Comparison of ENCODE assay signal across 8 cellular contexts in genomic region chr16:88452485-88453216, GRCh38. TPM values are rescaled to one million over a fixed set of nuclear protein-coding genes. Genes with fewer than 3 reads are reported as not detected.
DNase-seq lines count a peak whose midpoint lies in the region; ATAC-seq and TF ChIP-seq lines count a peak whose summit lies in the region.

No MANE protein-coding gene starts in this region.

- H3K27me3 Mint-ChIP-seq in activated CD4-positive, alpha-beta T cell treated with anti-CD3 and anti-CD28 coated beads for 36 hours: no peaks in the 10 kb centered on the region

- H3K9me3 Mint-ChIP-seq in activated CD4-positive, alpha-beta T cell treated with anti-CD3 and anti-CD28 coated beads for 36 hours (ENCODE audit: low read depth): no peaks in the 10 kb centered on the region

- POLR2A ChIA-PET in activated CD4-positive, alpha-beta T cell treated with anti-CD3 and anti-CD28 coated beads for 36 hours (lab: Charles Lee): interaction anchor here (0.5 to 1.0 kb wide), 3 partner anchors 83 to 1120 kb away, joined by 3 to 5 read pairs (median 3); partner anchors contain the start of gene ZC3H18

- intact Hi-C loops in activated CD4-positive, alpha-beta T cell treated with anti-CD3 and anti-CD28 coated beads for 36 hours (cut with DNase I, micrococcal nuclease): loop anchor here (1.0 to 10.0 kb wide), 25 partner anchors 82 to 1522 kb away; partner anchors contain the start of genes CYBA (in 2 of the 2), ZCCHC14 (in 2 of the 2), APRT (in 1 of the 2) and BANP (in 1 of the 2)

- no peaks in the 10 kb centered on the region for H3K36me3 Mint-ChIP-seq in activated CD4-positive, alpha-beta T cell treated with anti-CD3 and anti-CD28 coated beads for 36 hours (ENCODE audit: low read depth)

- DNase-seq in ACHN (peak; percentile 95), NCI-H2227 treated with DMSO at 0.1 percent for 48 hours (lab: John Stamatoyannopoulos, UW) (peak; percentile 82), choroid plexus epithelial cell (ENCODE audit: low read depth) (peak; percentile 96), kidney tubule cell (ENCODE audit: low spot score) (peak; percentile 95)
- DNase-seq in activated CD4-positive, alpha-beta T cell treated with anti-CD3 and anti-CD28 coated beads for 36 hours: peak; percentile 100
- peak; percentile 96 to 100 for DNase-seq in stimulated activated CD4-positive, alpha-beta T cell treated with anti-CD3 and anti-CD28 coated beads, Interleukin-15, amount 100 ng/mL, for 48 hours (ENCODE audit: low read depth in 2 of 2)

- H3K4me3 ChIP-seq in choroid plexus epithelial cell (ENCODE audit: low read depth, low read length): peak overlapping the region; percentile 71

- in situ Hi-C loops in ACHN (cut with HindIII; ENCODE audit: low pct_ligation_motif_present, low pct_unique_long_range_greater_than_20kb, low sequenced_read_pairs): no loop called here

- H3K4me3 Mint-ChIP-seq in activated CD4-positive, alpha-beta T cell treated with anti-CD3 and anti-CD28 coated beads for 36 hours: peak overlapping the region; percentile 74

- no peak for TF ChIP-seq CTCF in choroid plexus epithelial cell (conservative IDR thresholded peaks at IDR 0.05; ENCODE audit: low read depth, low read length)

- peaks cover 24% of the 10 kb centered on the region for H3K4me1 Mint-ChIP-seq in activated CD4-positive, alpha-beta T cell treated with anti-CD3 and anti-CD28 coated beads for 36 hours

- ATAC-seq in GM18868 (IDR thresholded peaks at IDR 0.05; ENCODE audit: unreplicated experiment) (peak; percentile 56), HG03108 (IDR thresholded peaks at IDR 0.05; ENCODE audit: unreplicated experiment) (peak; percentile 36)
- peak; percentile 68 for ATAC-seq in activated CD4-positive, alpha-beta T cell treated with anti-CD3 and anti-CD28 coated beads for 36 hours

- H3K27ac Mint-ChIP-seq in activated CD4-positive, alpha-beta T cell treated with anti-CD3 and anti-CD28 coated beads for 36 hours: peak overlapping the region; percentile 78

- CTCF ChIA-PET in activated CD4-positive, alpha-beta T cell treated with anti-CD3 and anti-CD28 coated beads for 36 hours (lab: Charles Lee): interaction anchor here (0.6 to 2.0 kb wide), 3 partner anchors 14 to 285 kb away, joined by 3 to 12 read pairs (median 3); no protein-coding TSS in a partner anchor

RNA-seq across cellular contexts. Expression of gene ZFPM1, which starts 0.4 kb away (rescaled TPM):
- 10 to 100 TPM in 1 of 2 experiments, 1 to 10 TPM in 1; 9.9 to 12.6 TPM for total RNA-seq in activated CD4-positive, alpha-beta T cell treated with anti-CD3 and anti-CD28 coated beads for 36 hours

Comparison
In these comparisons a context has a peak if more than half of its experiments do, and no peak if none do; other contexts are left out.
1. Peak in every context shown above with its lines: DNase-seq, ATAC-seq and H3K4me3 ChIP-seq.